In the genomic region with DNA sequence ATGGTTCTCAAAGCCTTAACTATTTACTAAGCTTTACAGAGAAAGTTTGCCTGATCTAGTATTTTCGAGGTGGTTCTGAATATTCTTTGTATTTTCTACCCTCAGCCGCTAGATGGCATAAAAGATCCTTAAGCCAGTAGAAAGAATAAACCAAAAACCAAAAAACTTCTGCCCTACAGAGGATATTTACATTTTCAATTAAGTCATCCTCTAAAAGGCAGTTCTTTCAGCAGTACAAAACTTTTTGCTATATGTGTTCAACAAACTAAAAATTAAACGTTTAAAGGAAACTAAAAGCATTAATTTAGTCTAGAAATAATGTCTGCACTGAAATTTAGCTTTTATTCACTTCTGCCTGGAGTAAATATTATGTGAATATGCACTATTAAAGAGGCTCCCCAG, we compare ENCODE assay signal across 8 cellular contexts.
DNase-seq lines count a peak whose midpoint lies in the region; ATAC-seq and TF ChIP-seq lines count a peak whose summit lies in the region.

No MANE protein-coding gene starts in this region.

- H3K36me3 ChIP-seq in mucosa of descending colon (ENCODE audit: low read depth), result no peaks in the 10 kb centered on the region

- no peak overlapping the region for H3K4me3 ChIP-seq in mucosa of descending colon

- peak; percentile 30 for TF ChIP-seq CTCF in mucosa of descending colon (IDR thresholded peaks at IDR 0.05)

- ATAC-seq in HG03108 (IDR thresholded peaks at IDR 0.05; ENCODE audit: unreplicated experiment), result peak; percentile 54
- no peak for ATAC-seq in mucosa of descending colon
- no peak for ATAC-seq in HG03354 (IDR thresholded peaks at IDR 0.05; ENCODE audit: poor library complexity, severe bottlenecking, unreplicated experiment)

- H3K4me1 ChIP-seq in mucosa of descending colon (ENCODE audit: low read depth), result no peaks in the 10 kb centered on the region

- DNase-seq in D341Med (ENCODE audit: low spot score), result peak; percentile 58
- peak; percentile 4 for DNase-seq in NOMO-1 treated with dmso at 0.1 percent for 144 hours (lab: John Stamatoyannopoulos, UW; ENCODE audit: unreplicated experiment)
- peak; percentile 76 for DNase-seq in dermis blood vessel endothelial cell
- DNase-seq in mucosa of descending colon, result no peak
- no peak for DNase-seq in stimulated activated CD4-positive, alpha-beta T cell treated with anti-CD3 and anti-CD28 coated beads, Interleukin-4, amount 100 ng/mL, for 4 hours
- DNase-seq in HK-2 (ENCODE audit: unreplicated experiment), result no peak

- H3K9me3 ChIP-seq in mucosa of descending colon, result no peaks in the 10 kb centered on the region

- intact Hi-C loops in mucosa of descending colon (cut with DNase I, micrococcal nuclease), result loop anchor here (5.0 kb wide), 1 partner anchor 190 kb away; no protein-coding TSS in a partner anchor

Comparison
In these comparisons a context has a peak if more than half of its experiments do, and no peak if none do; other contexts are left out.
1. DNase-seq: peak in D341Med (single experiment), NOMO-1 treated with dmso at 0.1 percent for 144 hours (single experiment) and dermis blood vessel endothelial cell (single experiment); none in mucosa of descending colon (0 of 3), stimulated activated CD4-positive, alpha-beta T cell treated with anti-CD3 and anti-CD28 coated beads, Interleukin-4, amount 100 ng/mL, for 4 hours (0 of 2) and HK-2 (single experiment).